In genomic region chr15:51130344-51130743, GRCh38 we compare ENCODE assay signal across 18 cellular contexts. TPM values are rescaled to one million over a fixed set of nuclear protein-coding genes. Genes with fewer than 3 reads are reported as not detected.
"Had no signal": no experiment of that assay in that cellular context is flagged by ENCODE, and none has a peak within 500 bp of the region (broad histone marks: within the 10 kb centered on the region; RNA-seq: fewer than 3 reads in every experiment).

No MANE protein-coding gene starts in this region.

- H3K9me3 ChIP-seq: SK-N-SH had no signal

- H3K9ac ChIP-seq: SK-N-SH had no signal

- H3K36me3 ChIP-seq: MG63 had no signal

- H3K27ac ChIP-seq: HL-60, RWPE1 had no signal

- H3K4me3 ChIP-seq: MG63 had no signal

- H3K27me3 ChIP-seq: MG63 had no signal

- ATAC-seq: Panc1, PC-3, T-cell had no signal

- DNase-seq: KBM-7; MG63; NCI-H1436; NCI-H187; NCI-H2029; NCI-H226; NCI-H510A; NK-92 treated with Interleukin-12 subunit alpha and Interleukin-12 subunit beta, amount 100 ng/mL, for 24 hours; PC-3; SHP77; SK-N-SH; SW 1271; T-cell had no signal

RNA-seq across cellular contexts. Expression of gene TNFAIP8L3, which starts 35.6 kb away (rescaled TPM):
- total RNA-seq: OCI-LY7, PC-3, SK-MEL-5, T-cell had no signal
